11 cellular contexts compared by ENCODE assay signal in genomic region chr7:2032030-2032875, GRCh38.
DNase-seq lines count a peak whose midpoint lies in the region; ATAC-seq, FAIRE-seq and TF ChIP-seq lines count a peak whose summit lies in the region.
"Had no signal": no experiment of that assay in that cellular context is flagged by ENCODE, and none has a peak within 500 bp of the region (broad histone marks: within the 10 kb centered on the region; RNA-seq: fewer than 3 reads in every experiment).

No MANE protein-coding gene starts in this region.

- H3K36me3 Mint-ChIP-seq in activated naive CD8-positive, alpha-beta T cell treated with anti-CD3 and anti-CD28 coated beads, Interleukin-2, amount 10 ng/mL, durations not matched to agents 7 days and 5 days: peaks cover 22% of the 10 kb centered on the region
- peaks cover 67% of the 10 kb centered on the region for H3K36me3 Mint-ChIP-seq in stimulated activated memory B cell treated with anti-CD40 and anti-IgM and Interleukin-4, amounts not matched to agents 10 μg/mL and 1 μg/mL and 100 μg/mL, for 72 hours

- TF ChIP-seq EP300 in transverse colon (IDR thresholded peaks at IDR 0.05; ENCODE audit: low read depth): no peak

- H3K4me3 Mint-ChIP-seq in activated naive CD8-positive, alpha-beta T cell treated with anti-CD3 and anti-CD28 coated beads, Interleukin-2, amount 10 ng/mL, durations not matched to agents 7 days and 5 days: no peak overlapping the region
- H3K4me3 Mint-ChIP-seq in stimulated activated memory B cell treated with anti-CD40 and anti-IgM and Interleukin-4, amounts not matched to agents 10 μg/mL and 1 μg/mL and 100 μg/mL, for 72 hours: no peak overlapping the region
- H3K4me3 Mint-ChIP-seq: stimulated activated naive CD8-positive, alpha-beta T cell treated with anti-CD3 and anti-CD28 coated beads, Interleukin-15, Interleukin-2, amounts not matched to agents 100 ng/mL and 50 ng/mL, for 24 hours had no signal

- H3K27ac Mint-ChIP-seq in activated naive CD8-positive, alpha-beta T cell treated with anti-CD3 and anti-CD28 coated beads, Interleukin-2, amount 10 ng/mL, durations not matched to agents 7 days and 5 days: no peak overlapping the region
- H3K27ac Mint-ChIP-seq in stimulated activated memory B cell treated with anti-CD40 and anti-IgM and Interleukin-4, amounts not matched to agents 10 μg/mL and 1 μg/mL and 100 μg/mL, for 72 hours: peak overlapping the region; percentile 52
- H3K27ac Mint-ChIP-seq: stimulated activated naive CD8-positive, alpha-beta T cell treated with anti-CD3 and anti-CD28 coated beads, Interleukin-15, Interleukin-2, amounts not matched to agents 100 ng/mL and 50 ng/mL, for 24 hours had no signal

- TF ChIP-seq CTCF in transverse colon (IDR thresholded peaks at IDR 0.05): no peak

- POLR2A ChIA-PET in activated naive CD8-positive, alpha-beta T cell treated with anti-CD3 and anti-CD28 coated beads, Interleukin-2, amount 10 ng/mL, durations not matched to agents 7 days and 5 days (lab: Charles Lee): no interaction called here

- TF ChIP-seq POLR2A in transverse colon (IDR thresholded peaks at IDR 0.05): no peak

- no peak overlapping the region for H3K4me3 ChIP-seq in transverse colon
- H3K4me3 ChIP-seq: PC-9 had no signal

- intact Hi-C loops in left cardiac atrium (cut with DNase I) (no loop called here), transverse colon (cut with DNase I; ENCODE audit: low total_unique reads) (no loop called here)

- H3K27me3 ChIP-seq in transverse colon: no peaks in the 10 kb centered on the region

- 90% methylated on average over 24 of the region's 26 CpGs; no CpG with 5 or more reads in 1 of the 2 donors for WGBS in transverse colon (ENCODE audit: low coverage in 1 of 2), 2 donors

- in situ Hi-C loops in transverse colon (cut with MboI; ENCODE audit: low pct_ligation_motif_present in 1 of 4, low pct_unique_long_range_greater_than_20kb in 1 of 4, low sequenced_read_pairs in 3 of 4): no loop called here

- no peak for ATAC-seq in activated naive CD8-positive, alpha-beta T cell treated with anti-CD3 and anti-CD28 coated beads, Interleukin-2, amount 10 ng/mL, durations not matched to agents 7 days and 5 days (ENCODE audit: low read depth)
- ATAC-seq in left cardiac atrium: peak in 1 of 2 donors; percentile 57
- no peak for ATAC-seq in stimulated activated memory B cell treated with anti-CD40 and anti-IgM and Interleukin-4, amounts not matched to agents 10 μg/mL and 1 μg/mL and 100 μg/mL, for 72 hours

- FAIRE-seq in HTR-8/SVneo (lab: Jason Lieb, UNC): peak; percentile 31

- H3K36me3 ChIP-seq in transverse colon: no peaks in the 10 kb centered on the region

- H3K27ac ChIP-seq in transverse colon: no peak overlapping the region
- H3K27ac ChIP-seq: PC-9 had no signal

- no peaks in the 10 kb centered on the region for H3K27me3 Mint-ChIP-seq in activated naive CD8-positive, alpha-beta T cell treated with anti-CD3 and anti-CD28 coated beads, Interleukin-2, amount 10 ng/mL, durations not matched to agents 7 days and 5 days
- no peaks in the 10 kb centered on the region for H3K27me3 Mint-ChIP-seq in stimulated activated memory B cell treated with anti-CD40 and anti-IgM and Interleukin-4, amounts not matched to agents 10 μg/mL and 1 μg/mL and 100 μg/mL, for 72 hours
- H3K27me3 Mint-ChIP-seq: naive thymus-derived CD4-positive, alpha-beta T cell; stimulated activated naive CD8-positive, alpha-beta T cell treated with anti-CD3 and anti-CD28 coated beads, Interleukin-15, Interleukin-2, amounts not matched to agents 100 ng/mL and 50 ng/mL, for 24 hours had no signal

- DNase-seq in HTR-8/SVneo (ENCODE audit: insufficient read length, low spot score) (no peak), left cardiac atrium (peak; percentile 37), transverse colon (no peak), NCI-H2081 (lab: John Stamatoyannopoulos, UW) (no peak), NCI-H2081 treated with DMSO at 0.1 percent for 48 hours (lab: John Stamatoyannopoulos, UW) (no peak)
- peak; percentile 27 for DNase-seq in activated naive CD8-positive, alpha-beta T cell treated with anti-CD3 and anti-CD28 coated beads, Interleukin-2, amount 10 ng/mL, durations not matched to agents 7 days and 5 days
- DNase-seq: H7, PC-9 had no signal

- peaks cover 5 to 12% of the 10 kb centered on the region in 2 donors for H3K9me3 ChIP-seq in transverse colon

- peaks cover 19% of the 10 kb centered on the region for H3K4me1 Mint-ChIP-seq in activated naive CD8-positive, alpha-beta T cell treated with anti-CD3 and anti-CD28 coated beads, Interleukin-2, amount 10 ng/mL, durations not matched to agents 7 days and 5 days
- H3K4me1 Mint-ChIP-seq in stimulated activated memory B cell treated with anti-CD40 and anti-IgM and Interleukin-4, amounts not matched to agents 10 μg/mL and 1 μg/mL and 100 μg/mL, for 72 hours: peaks cover 45% of the 10 kb centered on the region

- peaks cover 13% of the 10 kb centered on the region for H3K9me3 Mint-ChIP-seq in activated naive CD8-positive, alpha-beta T cell treated with anti-CD3 and anti-CD28 coated beads, Interleukin-2, amount 10 ng/mL, durations not matched to agents 7 days and 5 days
- H3K9me3 Mint-ChIP-seq in stimulated activated memory B cell treated with anti-CD40 and anti-IgM and Interleukin-4, amounts not matched to agents 10 μg/mL and 1 μg/mL and 100 μg/mL, for 72 hours: peaks cover 15% of the 10 kb centered on the region

- peaks cover 0 to 3% (median 0%) of the 10 kb centered on the region in 4 donors for H3K4me1 ChIP-seq in transverse colon

Comparison
In these comparisons a context has a peak if more than half of its experiments do, and no peak if none do; other contexts are left out.
1. DNase-seq: peak in activated naive CD8-positive, alpha-beta T cell treated with anti-CD3 and anti-CD28 coated beads, Interleukin-2, amount 10 ng/mL, durations not matched to agents 7 days and 5 days (single experiment) and left cardiac atrium (single experiment); none in HTR-8/SVneo (single experiment), transverse colon (single experiment), NCI-H2081 (0 of 2) and NCI-H2081 treated with DMSO at 0.1 percent for 48 hours (single experiment).